ENCODE assay signal across 8 cellular contexts in the genomic region with DNA sequence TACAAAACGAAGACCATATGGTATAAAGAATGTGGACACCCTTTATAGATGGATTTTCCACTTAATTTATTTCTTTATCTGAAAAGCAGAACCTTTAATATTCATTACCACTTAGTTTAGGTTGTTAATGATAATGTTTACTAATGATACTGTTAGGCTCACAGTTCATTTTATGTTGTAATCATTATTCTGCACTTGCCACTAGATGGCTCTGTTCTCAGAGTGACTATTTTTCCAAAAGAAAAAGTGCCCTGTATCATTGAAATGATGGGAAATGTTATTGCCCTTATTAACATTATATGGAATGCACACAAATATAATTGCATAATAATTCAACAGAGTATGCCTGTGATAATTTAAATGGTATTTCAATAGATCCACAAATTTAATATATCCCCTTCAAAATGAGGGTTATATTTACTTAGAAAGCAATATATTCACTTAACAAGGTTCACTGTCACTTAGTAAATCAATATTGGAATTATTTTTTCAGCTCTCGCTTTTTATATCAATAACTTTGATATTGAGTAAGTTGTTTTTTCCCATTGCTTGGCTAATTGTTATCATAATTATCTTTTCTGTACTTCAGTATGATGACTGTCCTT.
DNase-seq lines count a peak whose midpoint lies in the region; ATAC-seq and TF ChIP-seq lines count a peak whose summit lies in the region.
"Had no signal": no experiment of that assay in that cellular context is flagged by ENCODE, and none has a peak within 500 bp of the region (broad histone marks: within the 10 kb centered on the region; RNA-seq: fewer than 3 reads in every experiment).

No MANE protein-coding gene starts in this region.

- peaks cover 0 to 37% (median 27%) of the 10 kb centered on the region in 4 donors for H3K4me1 ChIP-seq in sigmoid colon

- DNase-seq in GM12864 (ENCODE audit: low read depth) (no peak), NAMALWA (ENCODE audit: low spot score) (peak; percentile 49), dorsolateral prefrontal cortex (no peak), sigmoid colon (no peak), UCSD-AML1 (lab: John Stamatoyannopoulos, UW; ENCODE audit: unreplicated experiment) (no peak)
- DNase-seq: NCI-H774 had no signal

- H3K27ac ChIP-seq in dorsolateral prefrontal cortex, result no peak overlapping the region
- H3K27ac ChIP-seq in sigmoid colon, result peak overlapping the region in 3 of 4 donors; percentile 70 to 77 (median 75)

- peak; percentile 44 for TF ChIP-seq CTCF in GM12864 (IDR thresholded peaks at IDR 0.05; ENCODE audit: low read depth, low read length, missing control alignments)
- peak; percentile 48 to 83 (median 66) for TF ChIP-seq CTCF in dorsolateral prefrontal cortex (IDR thresholded peaks at IDR 0.05 in 54 of 56, conservative IDR thresholded peaks at IDR 0.05 in 2 of 56; ENCODE audit: low read depth in 1 of 56, partially characterized antibody in 56 of 56)
- peak; percentile 48 to 59 (median 54) for TF ChIP-seq CTCF in sigmoid colon (IDR thresholded peaks at IDR 0.05)

- no peak for ATAC-seq in GM21515 (IDR thresholded peaks at IDR 0.05; ENCODE audit: unreplicated experiment)
- ATAC-seq in HG02970 (IDR thresholded peaks at IDR 0.05; ENCODE audit: low FRiP score, unreplicated experiment), result no peak

- intact Hi-C loops in dorsolateral prefrontal cortex (cut with DNase I) (no loop called here), sigmoid colon (cut with DNase I) (loop anchor here (2.0 to 10.0 kb wide), 2 partner anchors 139 to 331 kb away; no protein-coding TSS in a partner anchor)

- TF ChIP-seq POLR2A in sigmoid colon (IDR thresholded peaks at IDR 0.05), result no peak

- H3K9me3 ChIP-seq in sigmoid colon, result no peaks in the 10 kb centered on the region

- 56 to 65% methylated on average over 2 of the region's 2 CpGs for WGBS in sigmoid colon, 2 donors

- H3K4me3 ChIP-seq in GM12864 (ENCODE audit: low read depth, low read length), result no peak overlapping the region
- H3K4me3 ChIP-seq in dorsolateral prefrontal cortex, result no peak overlapping the region
- no peak overlapping the region for H3K4me3 ChIP-seq in sigmoid colon

- no peak for TF ChIP-seq EP300 in sigmoid colon (IDR thresholded peaks at IDR 0.05)

- H3K27me3 ChIP-seq in dorsolateral prefrontal cortex (no peaks in the 10 kb centered on the region), sigmoid colon (no peaks in the 10 kb centered on the region)

- no peaks in the 10 kb centered on the region for H3K36me3 ChIP-seq in sigmoid colon

Comparison
In these comparisons a context has a peak if more than half of its experiments do, and no peak if none do; other contexts are left out.
1. H3K27ac ChIP-seq: peak in sigmoid colon (3 of 4); none in dorsolateral prefrontal cortex (0 of 59).
2. Peak in every context shown above with its lines, with median percentiles within 50 percentile points of each other: CTCF ChIP-seq.